16 cellular contexts compared by ENCODE assay signal in the genomic region with DNA sequence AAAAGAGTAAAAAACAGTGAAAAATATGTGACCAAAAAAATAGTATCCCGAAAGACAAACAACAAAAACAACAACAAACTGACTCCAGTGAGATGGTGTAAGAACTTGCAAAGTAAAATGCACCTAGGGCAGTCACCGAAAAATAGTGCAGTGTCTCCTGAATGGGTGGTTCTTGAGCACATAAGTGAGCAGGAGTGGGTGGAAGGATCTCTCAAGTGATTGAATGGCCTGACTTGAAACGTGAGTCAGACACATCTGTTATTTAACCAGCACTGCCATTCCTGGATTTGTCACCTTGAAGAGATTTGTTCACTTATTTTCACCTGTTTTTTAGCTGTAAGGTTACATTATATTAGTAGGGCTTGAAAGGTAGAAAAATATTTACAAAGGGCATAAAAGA.
"Had no signal": no experiment of that assay in that cellular context is flagged by ENCODE, and none has a peak within 500 bp of the region (broad histone marks: within the 10 kb centered on the region; RNA-seq: fewer than 3 reads in every experiment).

No MANE protein-coding gene starts in this region.

- DNase-seq: activated naive CD4-positive, alpha-beta T cell treated with anti-CD3 and anti-CD28 coated beads, Interleukin-2, amount 10 ng/mL, durations not matched to agents 7 days and 5 days; adrenal gland; dorsolateral prefrontal cortex; esophagus squamous epithelium; left ventricle myocardium inferior; mucosa of descending colon; naive thymus-derived CD4-positive, alpha-beta T cell; right cardiac atrium; small intestine; stimulated activated CD4-positive, alpha-beta T cell treated with anti-CD3 and anti-CD28 coated beads, Interleukin-4, amount 100 ng/mL, for 24 hours; stimulated activated naive CD4-positive, alpha-beta T cell; substantia nigra; transverse colon had no signal

- H3K9me3 ChIP-seq: adrenal gland, left ventricle myocardium inferior, transverse colon had no signal

- H3K27me3 Mint-ChIP-seq: activated naive CD4-positive, alpha-beta T cell treated with anti-CD3 and anti-CD28 coated beads, Interleukin-2, amount 10 ng/mL, durations not matched to agents 7 days and 5 days; memory B cell; naive thymus-derived CD4-positive, alpha-beta T cell had no signal

- H3K27ac ChIP-seq: adrenal gland, dorsolateral prefrontal cortex, esophagus squamous epithelium, left ventricle myocardium inferior, transverse colon had no signal

- H3K4me3 ChIP-seq: adrenal gland, dorsolateral prefrontal cortex, esophagus squamous epithelium, left ventricle myocardium inferior, mucosa of descending colon, transverse colon had no signal

- H3K27me3 ChIP-seq: adrenal gland, dorsolateral prefrontal cortex, esophagus squamous epithelium, transverse colon had no signal

- H3K27ac Mint-ChIP-seq: activated naive CD4-positive, alpha-beta T cell treated with anti-CD3 and anti-CD28 coated beads, Interleukin-2, amount 10 ng/mL, durations not matched to agents 7 days and 5 days; activated T-helper 2 cell treated with anti-CD3 and anti-CD28 coated beads, Interferon-gamma antibody, Interleukin-2, Interleukin-4, amounts not matched to agents 10 μg/mL and 5 μg/mL and 100 μg/mL, durations not matched to agents 14 hours and 24 hours and 36 hours; memory B cell; naive thymus-derived CD4-positive, alpha-beta T cell had no signal

- FAIRE-seq: endometrium, small intestine had no signal

- H3K4me3 Mint-ChIP-seq: activated naive CD4-positive, alpha-beta T cell treated with anti-CD3 and anti-CD28 coated beads, Interleukin-2, amount 10 ng/mL, durations not matched to agents 7 days and 5 days; memory B cell; naive thymus-derived CD4-positive, alpha-beta T cell had no signal

- ATAC-seq: mucosa of descending colon; naive thymus-derived CD4-positive, alpha-beta T cell; right cardiac atrium had no signal
